In genomic region chrX:10167573-10167972, GRCh38 we compare ENCODE assay signal across 14 cellular contexts. TPM values are rescaled to one million over a fixed set of nuclear protein-coding genes. Genes with fewer than 3 reads are reported as not detected.
DNase-seq lines count a peak whose midpoint lies in the region; ATAC-seq, FAIRE-seq and TF ChIP-seq lines count a peak whose summit lies in the region.
"Had no signal": no experiment of that assay in that cellular context is flagged by ENCODE, and none has a peak within 500 bp of the region (broad histone marks: within the 10 kb centered on the region; RNA-seq: fewer than 3 reads in every experiment).

No MANE protein-coding gene starts in this region.

- H2AFZ ChIP-seq in HepG2 (ENCODE audit: low read length): no peak overlapping the region
- no peak overlapping the region for H2AFZ ChIP-seq in MM.1S (ENCODE audit: low read length)

- H3K9me3 ChIP-seq in right lobe of liver (no peaks in the 10 kb centered on the region), HepG2 (ENCODE audit: low read length) (no peaks in the 10 kb centered on the region), MM.1S (replicated peaks; ENCODE audit: insufficient read depth, low read length) (no peaks in the 10 kb centered on the region)
- H3K9me3 ChIP-seq: A549, pancreas had no signal

- H3K4me3 ChIP-seq in right lobe of liver (no peak overlapping the region), HepG2 (replicated peaks in 1 of 3; ENCODE audit: insufficient read depth in 1 of 3, low read depth in 2 of 3, low read length in 3 of 3) (no peak overlapping the region), MM.1S (ENCODE audit: low read length) (no peak overlapping the region)
- H3K4me3 ChIP-seq: A549, pancreas had no signal

- intact Hi-C loops in right lobe of liver (cut with DNase I) (no loop called here), HepG2 (cut with micrococcal nuclease; ENCODE audit: unreplicated experiment) (no loop called here)

- H3K27me3 ChIP-seq in right lobe of liver: no peaks in the 10 kb centered on the region
- no peaks in the 10 kb centered on the region for H3K27me3 ChIP-seq in HepG2 (ENCODE audit: control insufficient read depth in 1 of 2, insufficient read depth in 2 of 2, low read length in 2 of 2)
- H3K27me3 ChIP-seq in MM.1S (replicated peaks; ENCODE audit: insufficient read depth, low read length): no peaks in the 10 kb centered on the region
- H3K27me3 ChIP-seq: pancreas had no signal

- no peaks in the 10 kb centered on the region for H3K79me2 ChIP-seq in HepG2 (ENCODE audit: insufficient read depth, low read length)
- H3K79me2 ChIP-seq in MM.1S (ENCODE audit: low read length): no peaks in the 10 kb centered on the region

- H3K4me2 ChIP-seq in HepG2 (ENCODE audit: low read depth, low read length) (no peak overlapping the region), MM.1S (ENCODE audit: low read depth, low read length) (peak overlapping the region; percentile 9; the same call in 1 of the 2 replicates)
- H3K4me2 ChIP-seq: A549 had no signal

- peak overlapping the region in 2 of 3 donors; percentile 33 to 64 for H3K27ac ChIP-seq in right lobe of liver
- no peak overlapping the region for H3K27ac ChIP-seq in HepG2 (ENCODE audit: extremely low read length, insufficient read depth, low read length)
- no peak overlapping the region for H3K27ac ChIP-seq in MM.1S (ENCODE audit: low read length)
- H3K27ac ChIP-seq: A549 had no signal

- H3F3A ChIP-seq in MM.1S (ENCODE audit: insufficient read depth, low read length): no peaks in the 10 kb centered on the region

- H4K20me1 ChIP-seq in HepG2 (ENCODE audit: insufficient read depth, low read length) (no peaks in the 10 kb centered on the region), MM.1S (ENCODE audit: insufficient read depth, low read length) (no peaks in the 10 kb centered on the region)

- peaks cover 0 to 8% (median 0%) of the 10 kb centered on the region in 4 donors for H3K4me1 ChIP-seq in right lobe of liver
- H3K4me1 ChIP-seq in HepG2 (ENCODE audit: insufficient read depth, low read length): peaks cover 35% of the 10 kb centered on the region
- peaks cover 9% of the 10 kb centered on the region; the same call in 1 of the 2 replicates for H3K4me1 ChIP-seq in MM.1S (ENCODE audit: low read length)
- H3K4me1 ChIP-seq: A549, pancreas had no signal

- ATAC-seq in right lobe of liver (no peak), HepG2 (no peak), HG02885 (IDR thresholded peaks at IDR 0.05; ENCODE audit: poor library complexity, unreplicated experiment) (peak; percentile 79)
- ATAC-seq: A549 had no signal

- no TSS peak for BruUV-seq in HepG2 (replicated peaks; lab: Mats Ljungman, UMichigan)

- POLR2A ChIA-PET in HepG2 (lab: Yijun Ruan, JAX): interaction anchor here (3.8 kb wide), 1 partner anchor 11 kb away, joined by 15 read pairs; the partner anchor contains the start of gene CLCN4

- no peak for TF ChIP-seq CTCF in right lobe of liver (IDR thresholded peaks at IDR 0.05)
- no peak for TF ChIP-seq CTCF in HepG2 (CRISPR knock-in tag; IDR thresholded peaks at IDR 0.05)
- no peak for TF ChIP-seq CTCF in MM.1S (IDR thresholded peaks at IDR 0.05; ENCODE audit: low read length)

- in situ Hi-C loops in HepG2 (cut with HindIII; ENCODE audit: extremely low pct_ligation_motif_present, low pct_unique_long_range_greater_than_20kb): no loop called here

- CTCF ChIA-PET in HepG2 (lab: Yijun Ruan, JAX; ENCODE audit: low intra/inter-chr PET ratio, low total read pairs): interaction anchor here (2.5 kb wide), 1 partner anchor 48 kb away, joined by 16 read pairs; no protein-coding TSS in a partner anchor

- WGBS in right lobe of liver (ENCODE audit: insufficient coverage, low coverage, low lambda C conversion rate, missing lambda C conversion rate): 26% methylated on average over 5 of the region's 6 CpGs
- WGBS in HepG2 (ENCODE audit: low lambda C conversion rate): 96% methylated on average over 2 of the region's 6 CpGs

- DNase-seq in right lobe of liver: no peak
- DNase-seq in HepG2 (ENCODE audit: low spot score): no peak
- peak; percentile 19 for DNase-seq in MM.1S
- no peak for DNase-seq in NCI-H146 treated with DMSO at 0.1 percent for 48 hours (lab: John Stamatoyannopoulos, UW; ENCODE audit: unreplicated experiment)
- DNase-seq in NCI-H2029 (lab: John Stamatoyannopoulos, UW): no peak
- DNase-seq in DMS79 (lab: John Stamatoyannopoulos, UW): no peak
- no peak for DNase-seq in occipital lobe (lab: John Stamatoyannopoulos, UW)
- DNase-seq: NCI-H524 treated with DMSO at 0.1 percent for 48 hours; pancreas; SIG-M5; stimulated activated naive CD4-positive, alpha-beta T cell treated with Interleukin-2 at 50 U/mL for 16 hours had no signal

- H3K36me3 ChIP-seq in right lobe of liver (no peaks in the 10 kb centered on the region), HepG2 (replicated peaks in 1 of 2; ENCODE audit: control insufficient read depth in 1 of 2, insufficient read depth in 2 of 2, low read length in 2 of 2) (no peaks in the 10 kb centered on the region), MM.1S (replicated peaks; ENCODE audit: insufficient read depth, low read length) (no peaks in the 10 kb centered on the region)
- H3K36me3 ChIP-seq: pancreas had no signal

- FAIRE-seq in HepG2 (lab: Jason Lieb, UNC): no peak
- FAIRE-seq: A549, bronchial epithelial cell, pancreas had no signal

- no peak overlapping the region for H3K9ac ChIP-seq in HepG2 (ENCODE audit: insufficient read depth, low read depth, low read length)
- no peak overlapping the region for H3K9ac ChIP-seq in MM.1S (ENCODE audit: low read length)

- TF ChIP-seq EP300 in HepG2 (IDR thresholded peaks at IDR 0.05; ENCODE audit: low read depth in 2 of 2, low read length in 2 of 2) (no peak), HepG2 (CRISPR knock-in tag; IDR thresholded peaks at IDR 0.05; ENCODE audit: borderline replicate concordance) (no peak)

- H3K9me2 ChIP-seq in MM.1S (replicated peaks; ENCODE audit: insufficient read depth, low read length): no peaks in the 10 kb centered on the region

- TF ChIP-seq POLR2A in right lobe of liver (IDR thresholded peaks at IDR 0.05) (no peak), HepG2 (IDR thresholded peaks at IDR 0.05; ENCODE audit: insufficient read depth in 1 of 2, low read depth in 2 of 2, low read length in 2 of 2) (no peak)

- TF ChIP-seq RAD21 in HepG2 (CRISPR knock-in tag; IDR thresholded peaks at IDR 0.05): no peak

TF ChIP-seq in HepG2, 621 proteins besides CTCF, POLR2A, EP300 and RAD21:
- TF ChIP-seq GMEB1 (CRISPR knock-in tag; IDR thresholded peaks at IDR 0.05; ENCODE audit: borderline replicate concordance): no peak
- no peak for TF ChIP-seq SMYD3 (CRISPR knock-in tag; IDR thresholded peaks at IDR 0.05)
- TF ChIP-seq TBP (CRISPR knock-in tag; IDR thresholded peaks at IDR 0.05): no peak

RNA-seq across cellular contexts. Expression of gene CLCN4, which starts 10.8 kb away (rescaled TPM):
- 1 to 10 TPM; 3.5 to 5.5 (median 4.0) TPM for total RNA-seq in right lobe of liver
- 2.5 and 2.6 TPM in 2 replicates for total RNA-seq in HepG2 (2016; rRNA removed; fragmentation: Illumina TruSeq; extraction: Trizol)
- total RNA-seq in HepG2 (2016; cell fraction: cytosol; rRNA removed; fragmentation: Illumina TruSeq; extraction: Trizol; ENCODE audit: low read depth): 0.53 and 0.81 TPM in 2 replicates
- total RNA-seq in HepG2 (2016; cell fraction: insoluble cytoplasmic fraction; rRNA removed; fragmentation: Illumina TruSeq; extraction: Trizol): 2.4 and 2.7 TPM in 2 replicates
- 1.00 and 1.1 TPM in 2 replicates for total RNA-seq in HepG2 (2016; cell fraction: membrane; rRNA removed; fragmentation: Illumina TruSeq; extraction: Trizol)
- total RNA-seq in HepG2 (2016; cell fraction: nucleus; rRNA removed; fragmentation: Illumina TruSeq; extraction: Trizol): 2.7 and 3.0 TPM in 2 replicates
- 1.8 and 1.9 TPM in 2 replicates for polyA plus RNA-seq in HepG2 (2011; rRNA removed)
- 2.3 and 2.4 TPM in 2 replicates for polyA plus RNA-seq in HepG2 (2011; cell fraction: cytosol; rRNA removed)
- 1.2 and 1.9 TPM in 2 replicates for polyA plus RNA-seq in HepG2 (2011; cell fraction: nucleus; rRNA removed)
- 1.6 and 1.9 TPM in 2 replicates for polyA plus RNA-seq in HepG2 (2012)
- polyA plus RNA-seq in HepG2 (2016; cell fraction: cytosol; fragmentation: Illumina TruSeq; extraction: Trizol; ENCODE audit: low read depth): 0.17 and 0.18 TPM in 2 replicates
- polyA plus RNA-seq in HepG2 (2016; cell fraction: insoluble cytoplasmic fraction; fragmentation: Illumina TruSeq; extraction: Trizol; ENCODE audit: low read depth): 1.6 and 1.7 TPM in 2 replicates
- 0.66 and 0.90 TPM in 2 replicates for polyA plus RNA-seq in HepG2 (2016; cell fraction: membrane; fragmentation: Illumina TruSeq; extraction: Trizol; ENCODE audit: low read depth)
- 2.5 and 2.8 TPM in 2 replicates for polyA plus RNA-seq in HepG2 (2016; cell fraction: nucleus; fragmentation: Illumina TruSeq; extraction: Trizol; ENCODE audit: insufficient read depth, low read depth)
- polyA minus RNA-seq in HepG2 (2011; rRNA and poly(A)+ RNA removed; ENCODE audit: low replicate concordance): 1.7 and 8.7 TPM in 2 replicates
- polyA minus RNA-seq in HepG2 (2011; cell fraction: cytosol; rRNA and poly(A)+ RNA removed): 3.8 and 5.8 TPM in 2 replicates
- polyA minus RNA-seq in HepG2 (2011; cell fraction: nucleus; rRNA and poly(A)+ RNA removed): 2.8 and 3.4 TPM in 2 replicates
- total RNA-seq in occipital lobe: 68.6 TPM

Comparison
In these comparisons a context has a peak if more than half of its experiments do, and no peak if none do; other contexts are left out.
1. H3K27ac ChIP-seq: peak in right lobe of liver (2 of 3); none in HepG2 (single experiment) and MM.1S (single experiment).
2. RNA of gene CLCN4, which starts 10.8 kb away (total RNA-seq): 68.6 TPM in occipital lobe (single experiment); 3.5 to 5.5 TPM in right lobe of liver and 0.53 to 3.0 TPM in HepG2; every median in the first group is over 10 times any median in the second.